9 cellular contexts compared by ENCODE assay signal in the genomic region with DNA sequence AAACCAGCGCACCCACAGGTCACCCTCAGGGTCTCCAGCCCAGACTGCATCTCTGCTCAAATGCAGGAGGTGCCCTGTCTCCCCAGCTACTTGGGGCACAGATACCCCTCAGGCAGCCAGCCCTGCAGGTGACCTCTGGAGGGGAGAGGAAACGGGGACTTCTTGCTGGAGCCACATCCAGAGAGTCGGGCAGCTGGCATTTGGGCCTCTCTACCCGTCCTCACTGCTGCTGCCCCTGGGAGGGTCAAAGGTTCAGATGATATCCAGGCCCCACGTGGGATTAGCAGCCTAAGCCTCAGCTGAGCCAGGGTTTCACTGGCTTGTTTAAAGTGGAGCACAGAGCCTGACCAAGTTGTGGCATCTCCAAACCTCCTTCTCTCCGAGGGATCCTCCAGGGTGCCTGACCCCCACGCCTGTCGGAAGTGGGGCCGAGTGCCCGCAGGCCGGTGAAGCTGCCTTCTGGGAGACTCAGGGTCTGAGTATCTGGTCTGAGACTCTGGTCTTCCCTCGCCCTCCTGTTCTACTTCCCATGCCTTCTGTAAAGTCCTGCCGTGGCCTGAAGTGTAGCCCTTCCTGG. TPM values are rescaled to one million over a fixed set of nuclear protein-coding genes. Genes with fewer than 3 reads are reported as not detected.
DNase-seq lines count a peak whose midpoint lies in the region; ATAC-seq, FAIRE-seq and TF ChIP-seq lines count a peak whose summit lies in the region.
"Had no signal": no experiment of that assay in that cellular context is flagged by ENCODE, and none has a peak within 500 bp of the region (broad histone marks: within the 10 kb centered on the region; RNA-seq: fewer than 3 reads in every experiment).

No MANE protein-coding gene starts in this region.

- H2BK120ac ChIP-seq in mesenchymal stem cell (ENCODE audit: low read depth, low read length), result peak overlapping the region; percentile 97

- ATAC-seq in upper lobe of right lung (no peak), GM18511 (IDR thresholded peaks at IDR 0.05; ENCODE audit: unreplicated experiment) (no peak)

- H4K91ac ChIP-seq in mesenchymal stem cell (ENCODE audit: low read length), result peak overlapping the region; percentile 98

- peak overlapping the region; percentile 79 to 88 for H3K4ac ChIP-seq in mesenchymal stem cell (ENCODE audit: low read depth in 1 of 2, low read length in 2 of 2)

- H3K27ac Mint-ChIP-seq in activated naive CD4-positive, alpha-beta T cell treated with anti-CD3 and anti-CD28 coated beads, Interleukin-2, amount 10 ng/mL, durations not matched to agents 7 days and 5 days, result peak overlapping the region; percentile 97
- H3K27ac Mint-ChIP-seq in astrocyte (ENCODE audit: unreplicated experiment), result peak overlapping the region; percentile 94

- CTCF ChIA-PET in activated naive CD4-positive, alpha-beta T cell treated with anti-CD3 and anti-CD28 coated beads, Interleukin-2, amount 10 ng/mL, durations not matched to agents 7 days and 5 days (lab: Charles Lee), result interaction anchor here (1.1 kb wide), 1 partner anchor 18 kb away, joined by 5 read pairs; no protein-coding TSS in a partner anchor

- H3K4me1 Mint-ChIP-seq in activated naive CD4-positive, alpha-beta T cell treated with anti-CD3 and anti-CD28 coated beads, Interleukin-2, amount 10 ng/mL, durations not matched to agents 7 days and 5 days, result peaks cover 70% of the 10 kb centered on the region
- peaks cover 40% of the 10 kb centered on the region for H3K4me1 Mint-ChIP-seq in astrocyte (ENCODE audit: low read depth, unreplicated experiment)

- H3K36me3 Mint-ChIP-seq in activated naive CD4-positive, alpha-beta T cell treated with anti-CD3 and anti-CD28 coated beads, Interleukin-2, amount 10 ng/mL, durations not matched to agents 7 days and 5 days, result peaks cover 56% of the 10 kb centered on the region
- peaks cover 11% of the 10 kb centered on the region for H3K36me3 Mint-ChIP-seq in astrocyte (ENCODE audit: low read depth, unreplicated experiment)

- H3K4me1 ChIP-seq in astrocyte (ENCODE audit: insufficient read depth, low read length), result peaks cover 51% of the 10 kb centered on the region
- H3K4me1 ChIP-seq in mesenchymal stem cell (ENCODE audit: control insufficient read depth, insufficient read depth, low read depth, low read length), result peaks cover 50% of the 10 kb centered on the region
- peaks cover 40% of the 10 kb centered on the region for H3K4me1 ChIP-seq in upper lobe of right lung

- H4K20me1 ChIP-seq in astrocyte (ENCODE audit: insufficient read depth, low read length), result peaks cover 56% of the 10 kb centered on the region

- no peaks in the 10 kb centered on the region for H3K9me3 ChIP-seq in astrocyte (ENCODE audit: insufficient read depth, low read depth, low read length)
- H3K9me3 ChIP-seq in mesenchymal stem cell (ENCODE audit: control insufficient read depth, low read length), result no peaks in the 10 kb centered on the region
- no peaks in the 10 kb centered on the region for H3K9me3 ChIP-seq in upper lobe of right lung

- H3K4me2 ChIP-seq in astrocyte (ENCODE audit: low read length), result peak overlapping the region; percentile 100
- peak overlapping the region; percentile 24 for H3K4me2 ChIP-seq in mesenchymal stem cell (ENCODE audit: low read length, poor library complexity, severe bottlenecking)

- H3K9ac ChIP-seq in astrocyte (ENCODE audit: low read length) (peak overlapping the region; percentile 98), mesenchymal stem cell (ENCODE audit: low read length) (peak overlapping the region; percentile 96)

- 20% methylated on average over 13 of the region's 13 CpGs for WGBS in mesenchymal stem cell

- DNase-seq in activated naive CD4-positive, alpha-beta T cell treated with anti-CD3 and anti-CD28 coated beads, Interleukin-2, amount 10 ng/mL, durations not matched to agents 7 days and 5 days, result peak; percentile 30
- no peak for DNase-seq in activated naive CD4-positive, alpha-beta T cell treated with Interleukin-2 at 50 U/mL for 16 hours
- no peak for DNase-seq in astrocyte (ENCODE audit: low read depth)
- peak; percentile 44 for DNase-seq in mesenchymal stem cell
- no peak for DNase-seq in upper lobe of right lung
- no peak for DNase-seq in NCI-H748 (lab: John Stamatoyannopoulos, UW; ENCODE audit: unreplicated experiment)
- DNase-seq in foreskin melanocyte, result no peak

- peak overlapping the region; percentile 99 for H3K4me3 Mint-ChIP-seq in activated naive CD4-positive, alpha-beta T cell treated with anti-CD3 and anti-CD28 coated beads, Interleukin-2, amount 10 ng/mL, durations not matched to agents 7 days and 5 days
- H3K4me3 Mint-ChIP-seq in astrocyte (ENCODE audit: unreplicated experiment), result peak overlapping the region; percentile 95

- H3K79me2 ChIP-seq in astrocyte (ENCODE audit: insufficient read depth, low read length), result peaks cover 68% of the 10 kb centered on the region

- peak overlapping the region in 1 of 2 experiments; percentile 67 for H3K23ac ChIP-seq in mesenchymal stem cell (ENCODE audit: low read length in 2 of 2)

- peak overlapping the region; percentile 82 for H2AK5ac ChIP-seq in mesenchymal stem cell (ENCODE audit: low read length, severe bottlenecking)

- H3K4me3 ChIP-seq in astrocyte (ENCODE audit: insufficient read depth, low read depth, low read length) (peak overlapping the region; percentile 99), mesenchymal stem cell (ENCODE audit: insufficient read depth in 1 of 2, low read depth in 1 of 2, low read length in 2 of 2) (peak overlapping the region; percentile 93 to 99), upper lobe of right lung (peak overlapping the region; percentile 83)

- no peaks in the 10 kb centered on the region for H3K79me1 ChIP-seq in mesenchymal stem cell (replicated peaks; ENCODE audit: low read length, poor library complexity, severe bottlenecking)

- peak overlapping the region in 1 of 2 experiments; percentile 91 for H3K14ac ChIP-seq in mesenchymal stem cell (ENCODE audit: low read length in 2 of 2)

- peak overlapping the region; percentile 82 for H2BK5ac ChIP-seq in mesenchymal stem cell (ENCODE audit: low read depth, low read length, poor library complexity, severe bottlenecking)

- H3K27ac ChIP-seq in astrocyte (ENCODE audit: low read depth, low read length) (peak overlapping the region; percentile 98), mesenchymal stem cell (ENCODE audit: low read length, poor library complexity, severe bottlenecking) (peak overlapping the region; percentile 94), upper lobe of right lung (peak overlapping the region; percentile 81)

- H3K18ac ChIP-seq in mesenchymal stem cell (ENCODE audit: low read depth in 1 of 2, low read length in 2 of 2), result peak overlapping the region; percentile 95 to 98

- no peaks in the 10 kb centered on the region for H3K36me3 ChIP-seq in astrocyte (ENCODE audit: insufficient read depth, low read length)
- H3K36me3 ChIP-seq in mesenchymal stem cell (ENCODE audit: control insufficient read depth in 1 of 2, insufficient read depth in 2 of 2, low read depth in 1 of 2, low read length in 2 of 2), result peaks cover under 1 to 9% of the 10 kb centered on the region in 2 experiments
- no peaks in the 10 kb centered on the region for H3K36me3 ChIP-seq in upper lobe of right lung

- peaks cover 12% of the 10 kb centered on the region for H3K27me3 Mint-ChIP-seq in activated naive CD4-positive, alpha-beta T cell treated with anti-CD3 and anti-CD28 coated beads, Interleukin-2, amount 10 ng/mL, durations not matched to agents 7 days and 5 days
- H3K27me3 Mint-ChIP-seq in astrocyte (ENCODE audit: low read depth, unreplicated experiment), result peaks cover 3% of the 10 kb centered on the region

- intact Hi-C loops in upper lobe of right lung (cut with DNase I), result no loop called here

- no peak for TF ChIP-seq CTCF in astrocyte (IDR thresholded peaks at IDR 0.05; ENCODE audit: insufficient read depth, low read depth, low read length)
- no peak for TF ChIP-seq CTCF in upper lobe of right lung (IDR thresholded peaks at IDR 0.05)

- H3K27me3 ChIP-seq in astrocyte (ENCODE audit: insufficient read depth, low read length), result no peaks in the 10 kb centered on the region
- H3K27me3 ChIP-seq in mesenchymal stem cell (ENCODE audit: control insufficient read depth in 1 of 2, insufficient read depth in 1 of 2, low read length in 2 of 2), result no peaks in the 10 kb centered on the region
- no peaks in the 10 kb centered on the region for H3K27me3 ChIP-seq in upper lobe of right lung

- peak overlapping the region; percentile 65 to 69 for H2BK12ac ChIP-seq in mesenchymal stem cell (ENCODE audit: low read length in 2 of 2)

- no peak for FAIRE-seq in astrocyte (lab: Jason Lieb, UNC)
- FAIRE-seq: HTR-8/SVneo had no signal

- peak overlapping the region; percentile 65 for H2BK15ac ChIP-seq in mesenchymal stem cell (ENCODE audit: low read depth, poor library complexity, severe bottlenecking)

- peaks cover 14% of the 10 kb centered on the region for H3K9me3 Mint-ChIP-seq in activated naive CD4-positive, alpha-beta T cell treated with anti-CD3 and anti-CD28 coated beads, Interleukin-2, amount 10 ng/mL, durations not matched to agents 7 days and 5 days
- H3K9me3 Mint-ChIP-seq in astrocyte (ENCODE audit: unreplicated experiment), result peaks cover 3% of the 10 kb centered on the region

- H2AFZ ChIP-seq in astrocyte (ENCODE audit: low read depth, low read length) (no peak overlapping the region), mesenchymal stem cell (ENCODE audit: low read depth, low read length) (no peak overlapping the region)

- H4K8ac ChIP-seq in mesenchymal stem cell (ENCODE audit: low read length), result peak overlapping the region; percentile 92

RNA-seq across cellular contexts. Expression of a gene that starts 2.2 kb away (rescaled TPM):
- total RNA-seq in astrocyte (41.1 and 41.4 TPM in 2 replicates), upper lobe of right lung (17.3 TPM)
- 44.2 TPM for polyA plus RNA-seq in mesenchymal stem cell (2013, experiment 1 of 2)
- polyA plus RNA-seq in mesenchymal stem cell (2013, experiment 2 of 2), result 43.9 TPM

RNA-seq across cellular contexts. Expression of a gene that starts 48.8 kb away (rescaled TPM):
- total RNA-seq in astrocyte, result not detected in 2 replicates
- not detected for polyA plus RNA-seq in mesenchymal stem cell (2013, experiment 1 of 2)
- polyA plus RNA-seq in mesenchymal stem cell (2013, experiment 2 of 2), result not detected
- not detected for total RNA-seq in upper lobe of right lung

Comparison
In these comparisons a context has a peak if more than half of its experiments do, and no peak if none do; other contexts are left out.
1. DNase-seq: peak in activated naive CD4-positive, alpha-beta T cell treated with anti-CD3 and anti-CD28 coated beads, Interleukin-2, amount 10 ng/mL, durations not matched to agents 7 days and 5 days (single experiment) and mesenchymal stem cell (single experiment); none in activated naive CD4-positive, alpha-beta T cell treated with Interleukin-2 at 50 U/mL for 16 hours (single experiment), astrocyte (single experiment), upper lobe of right lung (single experiment), NCI-H748 (single experiment) and foreskin melanocyte (single experiment).
2. Peak in every context shown above with its lines, with median percentiles within 50 percentile points of each other: H3K27ac ChIP-seq and H3K4me3 ChIP-seq.